Comparison of ENCODE assay signal across 9 cellular contexts in genomic region chr6:142551145-142551811, GRCh38.
DNase-seq lines count a peak whose midpoint lies in the region; ATAC-seq and TF ChIP-seq lines count a peak whose summit lies in the region.
"Had no signal": no experiment of that assay in that cellular context is flagged by ENCODE, and none has a peak within 500 bp of the region (broad histone marks: within the 10 kb centered on the region; RNA-seq: fewer than 3 reads in every experiment).

No MANE protein-coding gene starts in this region.

- ATAC-seq in foreskin keratinocyte, result peak; percentile 95
- peak; percentile 86 for ATAC-seq in stimulated activated effector memory CD8-positive, alpha-beta T cell treated with anti-CD3 and anti-CD28 coated beads, Interleukin-12 subunit alpha, Interleukin-12 subunit beta, amount 100 ng/mL, for 72 hours
- no peak for ATAC-seq in HG02610 (IDR thresholded peaks at IDR 0.05; ENCODE audit: unreplicated experiment)

- H3K9me3 Mint-ChIP-seq in stimulated activated effector memory CD8-positive, alpha-beta T cell treated with anti-CD3 and anti-CD28 coated beads, Interleukin-12 subunit alpha, Interleukin-12 subunit beta, amount 100 ng/mL, for 72 hours, result no peaks in the 10 kb centered on the region

- no peak overlapping the region for H3K4me3 Mint-ChIP-seq in stimulated activated effector memory CD8-positive, alpha-beta T cell treated with anti-CD3 and anti-CD28 coated beads, Interleukin-12 subunit alpha, Interleukin-12 subunit beta, amount 100 ng/mL, for 72 hours

- H3K4me1 Mint-ChIP-seq in stimulated activated effector memory CD8-positive, alpha-beta T cell treated with anti-CD3 and anti-CD28 coated beads, Interleukin-12 subunit alpha, Interleukin-12 subunit beta, amount 100 ng/mL, for 72 hours, result no peaks in the 10 kb centered on the region

- TF ChIP-seq CTCF in foreskin keratinocyte (conservative IDR thresholded peaks at IDR 0.05), result peak; percentile 31

- H3K27ac ChIP-seq in foreskin keratinocyte, result no peak overlapping the region
- H3K27ac ChIP-seq: 22Rv1 had no signal

- H3K4me1 ChIP-seq in foreskin keratinocyte, result peaks cover 9% of the 10 kb centered on the region

- no peak overlapping the region for H3K27ac Mint-ChIP-seq in stimulated activated effector memory CD8-positive, alpha-beta T cell treated with anti-CD3 and anti-CD28 coated beads, Interleukin-12 subunit alpha, Interleukin-12 subunit beta, amount 100 ng/mL, for 72 hours

- DNase-seq in NCI-H1092 treated with DMSO at 0.1 percent for 48 hours (lab: John Stamatoyannopoulos, UW) (peak; percentile 0), NCI-H1092 (lab: John Stamatoyannopoulos, UW) (no peak), foreskin keratinocyte (peak; percentile 50 to 77), erythroblast (lab: John Stamatoyannopoulos, UW) (no peak), cardiac septum (ENCODE audit: low spot score) (no peak)
- peak; percentile 12 to 17 for DNase-seq in activated CD8-positive, alpha-beta memory T cell treated with anti-CD3 and anti-CD28 coated beads for 4 hours (ENCODE audit: low read depth in 2 of 2)
- no peak for DNase-seq in stimulated activated effector memory CD8-positive, alpha-beta T cell treated with anti-CD3 and anti-CD28 coated beads, Interleukin-12 subunit alpha, Interleukin-12 subunit beta, amount 100 ng/mL, for 72 hours (ENCODE audit: low spot score in 2 of 2)

- H3K27me3 ChIP-seq in foreskin keratinocyte, result no peaks in the 10 kb centered on the region

- TF ChIP-seq POLR2A in erythroblast (IDR thresholded peaks at IDR 0.05; ENCODE audit: low read length), result no peak

- intact Hi-C loops in cardiac septum (cut with DNase I), result no loop called here

- no peaks in the 10 kb centered on the region for H3K36me3 Mint-ChIP-seq in stimulated activated effector memory CD8-positive, alpha-beta T cell treated with anti-CD3 and anti-CD28 coated beads, Interleukin-12 subunit alpha, Interleukin-12 subunit beta, amount 100 ng/mL, for 72 hours

Comparison
In these comparisons a context has a peak if more than half of its experiments do, and no peak if none do; other contexts are left out.
1. DNase-seq: peak in NCI-H1092 treated with DMSO at 0.1 percent for 48 hours (single experiment), activated CD8-positive, alpha-beta memory T cell treated with anti-CD3 and anti-CD28 coated beads for 4 hours (2 of 2) and foreskin keratinocyte (2 of 2); none in NCI-H1092 (single experiment), stimulated activated effector memory CD8-positive, alpha-beta T cell treated with anti-CD3 and anti-CD28 coated beads, Interleukin-12 subunit alpha, Interleukin-12 subunit beta, amount 100 ng/mL, for 72 hours (0 of 2), erythroblast (0 of 2) and cardiac septum (single experiment).